In the genomic region with DNA sequence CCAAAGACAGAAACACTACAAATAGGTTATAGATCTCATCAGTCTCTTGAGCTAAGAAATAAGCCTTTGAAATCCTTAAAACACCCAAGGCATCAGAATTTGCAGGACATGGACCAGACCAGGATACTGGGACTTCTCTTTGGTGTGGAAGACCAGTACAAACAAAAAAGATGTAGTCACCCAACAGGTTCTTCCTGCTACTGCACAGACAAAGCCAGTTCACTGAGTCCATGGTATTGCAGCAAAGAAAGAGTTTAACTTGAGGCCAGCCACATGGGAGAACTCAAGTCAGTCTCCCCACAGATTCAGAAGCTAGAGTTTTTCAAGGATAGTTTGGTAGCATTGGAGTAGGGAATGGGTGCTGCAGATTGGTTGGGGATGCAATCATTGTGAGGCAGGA, we compare ENCODE assay signal across 20 cellular contexts.
DNase-seq lines count a peak whose midpoint lies in the region; ATAC-seq, FAIRE-seq and TF ChIP-seq lines count a peak whose summit lies in the region.
"Had no signal": no experiment of that assay in that cellular context is flagged by ENCODE, and none has a peak within 500 bp of the region (broad histone marks: within the 10 kb centered on the region; RNA-seq: fewer than 3 reads in every experiment).

No MANE protein-coding gene starts in this region.

- no peak overlapping the region for H3K14ac ChIP-seq in IMR-90 (replicated peaks; ENCODE audit: low read depth, low read length)
- no peak overlapping the region for H3K14ac ChIP-seq in H1 (ENCODE audit: insufficient read length)

- H3K56ac ChIP-seq in IMR-90 (ENCODE audit: extremely low read depth, insufficient read depth, low read length) (no peak overlapping the region), H1 (replicated peaks; ENCODE audit: insufficient read length, low read depth, low read length) (no peak overlapping the region)

- H4K91ac ChIP-seq in IMR-90 (ENCODE audit: insufficient read depth, low read depth, low read length) = no peak overlapping the region
- no peak overlapping the region for H4K91ac ChIP-seq in H1 (replicated peaks; ENCODE audit: insufficient read length, low read length)

- no peaks in the 10 kb centered on the region for H3K79me2 ChIP-seq in H1 (ENCODE audit: control insufficient read depth in 1 of 2, insufficient read depth in 2 of 2, low read length in 2 of 2)
- H3K79me2 ChIP-seq in GM23338 (replicated peaks; ENCODE audit: insufficient read depth) = no peaks in the 10 kb centered on the region

- H3K4me2 ChIP-seq in IMR-90 (ENCODE audit: low read depth, low read length) (no peak overlapping the region), H1 (ENCODE audit: insufficient read depth in 1 of 2, low read depth in 2 of 2, low read length in 2 of 2) (no peak overlapping the region), GM23338 (no peak overlapping the region)
- H3K4me2 ChIP-seq: BLaER1 treated with 17β-estradiol and CSF1 and Interleukin-3, amounts not matched to agents 10 nM and 100 nM had no signal

- peak overlapping the region; percentile 29; the same call in 1 of the 2 replicates for H2BK12ac ChIP-seq in H1 (ENCODE audit: low read depth, low read length)

- H3K36me3 Mint-ChIP-seq in Caco-2 (ENCODE audit: insufficient read depth, unreplicated experiment) (peaks cover 10% of the 10 kb centered on the region), progenitor cell of endocrine pancreas (ENCODE audit: insufficient read depth) (peaks cover 8% of the 10 kb centered on the region), GM23338 (ENCODE audit: low read depth) (peaks cover 52% of the 10 kb centered on the region)
- H3K36me3 Mint-ChIP-seq: CD8-positive, alpha-beta T cell had no signal

- intact Hi-C loops in Caco-2 (cut with micrococcal nuclease; ENCODE audit: unreplicated experiment) (no loop called here), IMR-90 (cut with micrococcal nuclease) (no loop called here)

- H2AFZ ChIP-seq in IMR-90 (replicated peaks; ENCODE audit: low read length, poor library complexity) = no peak overlapping the region
- H2AFZ ChIP-seq in H1 (ENCODE audit: low read length) = no peak overlapping the region
- no peak overlapping the region for H2AFZ ChIP-seq in GM23338
- H2AFZ ChIP-seq: GM23248 had no signal

- H3K27ac ChIP-seq in IMR-90 (ENCODE audit: insufficient read depth, low read length) (no peak overlapping the region), H1 (ENCODE audit: low read depth, low read length) (no peak overlapping the region), GM23338 (ENCODE audit: low read depth) (no peak overlapping the region)
- H3K27ac ChIP-seq: BLaER1 treated with 17β-estradiol and CSF1 and Interleukin-3, amounts not matched to agents 10 nM and 100 nM; GM23248; HL-60 had no signal

- peaks cover 5% of the 10 kb centered on the region for H3F3A ChIP-seq in GM23338 (replicated peaks; ENCODE audit: low read depth)

- no peak for TF ChIP-seq EP300 in H1 (IDR thresholded peaks at IDR 0.05; ENCODE audit: borderline replicate concordance in 1 of 2, low read depth in 2 of 2, low read length in 2 of 2)

- H3K4me3 ChIP-seq in Caco-2 (ENCODE audit: low read depth, low read length) = no peak overlapping the region
- H3K4me3 ChIP-seq in IMR-90 (ENCODE audit: insufficient read depth, low read depth, low read length) = no peak overlapping the region
- H3K4me3 ChIP-seq in H1 (ENCODE audit: extremely low read depth in 1 of 4, insufficient read depth in 2 of 4, low read depth in 3 of 4, low read length in 4 of 4) = no peak overlapping the region
- H3K4me3 ChIP-seq in GM23338 = no peak overlapping the region
- H3K4me3 ChIP-seq: BLaER1 treated with 17β-estradiol and CSF1 and Interleukin-3, amounts not matched to agents 10 nM and 100 nM; GM23248 had no signal

- no peaks in the 10 kb centered on the region for H4K20me1 ChIP-seq in IMR-90 (ENCODE audit: insufficient read depth, low read length)
- H4K20me1 ChIP-seq in H1 (replicated peaks in 1 of 2; ENCODE audit: control insufficient read depth in 1 of 2, insufficient read depth in 2 of 2, low read length in 2 of 2) = no peaks in the 10 kb centered on the region
- no peaks in the 10 kb centered on the region for H4K20me1 ChIP-seq in GM23338 (replicated peaks; ENCODE audit: insufficient read depth)
- H4K20me1 ChIP-seq: BLaER1 treated with 17β-estradiol and CSF1 and Interleukin-3, amounts not matched to agents 10 nM and 100 nM had no signal

- no peaks in the 10 kb centered on the region for H3K23me2 ChIP-seq in H1 (ENCODE audit: low read depth, low read length)

- H3K4ac ChIP-seq in IMR-90 (ENCODE audit: low read depth, low read length) (no peak overlapping the region), H1 (replicated peaks; ENCODE audit: insufficient read length, low read depth, low read length) (no peak overlapping the region)

- H2BK15ac ChIP-seq in IMR-90 (ENCODE audit: low read depth, low read length) (peak overlapping the region; percentile 4; the same call in 1 of the 3 replicates), H1 (ENCODE audit: low read length) (no peak overlapping the region)

- H3K18ac ChIP-seq in IMR-90 (ENCODE audit: low read depth, low read length) (no peak overlapping the region), H1 (ENCODE audit: extremely low read depth, low read length) (no peak overlapping the region)

- H3K4me3 Mint-ChIP-seq in Caco-2 (ENCODE audit: unreplicated experiment) (no peak overlapping the region), progenitor cell of endocrine pancreas (ENCODE audit: low read depth) (no peak overlapping the region), GM23338 (no peak overlapping the region)
- H3K4me3 Mint-ChIP-seq: CD8-positive, alpha-beta T cell; HFFc6 had no signal

- TF ChIP-seq RAD21 in IMR-90 (IDR thresholded peaks at IDR 0.05; ENCODE audit: low read length) (no peak), H1 (IDR thresholded peaks at IDR 0.05 in 1 of 2, conservative IDR thresholded peaks at IDR 0.05 in 1 of 2; ENCODE audit: low read depth in 2 of 2, low read length in 2 of 2) (no peak)

- no TSS peak for BruUV-seq in Caco-2 (replicated peaks; lab: Mats Ljungman, UMichigan)
- no TSS peak for BruUV-seq in IMR-90 (replicated peaks; lab: Mats Ljungman, UMichigan)

- no peak overlapping the region for H2AK9ac ChIP-seq in IMR-90 (replicated peaks; ENCODE audit: low read depth, low read length, poor library complexity)

- in situ Hi-C loops in IMR-90 (cut with MboI; ENCODE audit: low sequenced_read_pairs) = no loop called here

- H3K27me3 ChIP-seq in Caco-2 (replicated peaks; ENCODE audit: control insufficient read depth, insufficient read depth, low read length) (no peaks in the 10 kb centered on the region), IMR-90 (ENCODE audit: control insufficient read depth, insufficient read depth, low read length) (no peaks in the 10 kb centered on the region), H1 (replicated peaks in 1 of 4; ENCODE audit: control insufficient read depth in 3 of 4, extremely low read depth in 1 of 4, insufficient read depth in 3 of 4, low read length in 3 of 4) (no peaks in the 10 kb centered on the region), GM23338 (ENCODE audit: insufficient read depth) (no peaks in the 10 kb centered on the region)
- H3K27me3 ChIP-seq: BLaER1 treated with 17β-estradiol and CSF1 and Interleukin-3, amounts not matched to agents 10 nM and 100 nM had no signal

- H3K27me3 Mint-ChIP-seq in Caco-2 (ENCODE audit: insufficient read depth, unreplicated experiment) = no peaks in the 10 kb centered on the region
- H3K27me3 Mint-ChIP-seq in progenitor cell of endocrine pancreas = no peaks in the 10 kb centered on the region
- peaks cover 7% of the 10 kb centered on the region for H3K27me3 Mint-ChIP-seq in GM23338 (ENCODE audit: insufficient read depth, low read depth, poor library complexity)

- H4K8ac ChIP-seq in IMR-90 (ENCODE audit: low read depth in 2 of 2, low read length in 2 of 2) (no peak overlapping the region), H1 (ENCODE audit: extremely low read depth, insufficient read depth, low read length) (no peak overlapping the region)

- no peak overlapping the region for H2BK120ac ChIP-seq in IMR-90 (ENCODE audit: low read depth, low read length)
- H2BK120ac ChIP-seq in H1 (replicated peaks; ENCODE audit: low read depth, low read length) = no peak overlapping the region

- FAIRE-seq in H1 (lab: Jason Lieb, UNC) = no peak

- H3K23ac ChIP-seq in IMR-90 (ENCODE audit: low read depth, low read length) (no peak overlapping the region), H1 (ENCODE audit: insufficient read length) (no peak overlapping the region)

- H3K4me1 ChIP-seq in Caco-2 = peaks cover 25% of the 10 kb centered on the region
- H3K4me1 ChIP-seq in IMR-90 (ENCODE audit: control insufficient read depth, insufficient read depth, low read length) = peaks cover 3% of the 10 kb centered on the region
- peaks cover under 1 to 17% (median 8%) of the 10 kb centered on the region in 4 experiments; a peak in 5 of 7 replicates for H3K4me1 ChIP-seq in H1 (replicated peaks in 1 of 4; ENCODE audit: control insufficient read depth in 3 of 4, insufficient read depth in 4 of 4, low read length in 3 of 4)
- H3K4me1 ChIP-seq in GM23338 (ENCODE audit: insufficient read depth) = peaks cover 38% of the 10 kb centered on the region

- H2AK5ac ChIP-seq in IMR-90 (ENCODE audit: low read depth, low read length) = no peak overlapping the region
- no peak overlapping the region for H2AK5ac ChIP-seq in H1 (ENCODE audit: low read depth, low read length)

- H3K9me2 ChIP-seq in GM23338 (ENCODE audit: insufficient read depth) = peaks cover 17% of the 10 kb centered on the region

- CTCF ChIA-PET in Caco-2 (lab: Charles Lee) (no interaction called here), IMR-90 (lab: Yijun Ruan, JAX) (no interaction called here), H1 (lab: Charles Lee; ENCODE audit: partially characterized antibody) (interaction anchor here (0.9 kb wide), 1 partner anchor 50 kb away, joined by 3 read pairs; no protein-coding TSS in a partner anchor)

- POLR2A ChIA-PET in Caco-2 (lab: Charles Lee) = no interaction called here
- POLR2A ChIA-PET in IMR-90 (lab: Charles Lee; ENCODE audit: unreplicated experiment) = no interaction called here
- POLR2A ChIA-PET in H1 (lab: Charles Lee; ENCODE audit: partially characterized antibody) = no interaction called here

- no peak for TF ChIP-seq POLR2A in IMR-90 (IDR thresholded peaks at IDR 0.05; ENCODE audit: low read depth, low read length)
- TF ChIP-seq POLR2A in H1 (IDR thresholded peaks at IDR 0.05; ENCODE audit: control extremely low read depth in 1 of 2, low read depth in 2 of 2, low read length in 2 of 2) = no peak

- no peak for ATAC-seq in IMR-90 (ENCODE audit: low read depth)
- ATAC-seq in GM18498 (IDR thresholded peaks at IDR 0.05; ENCODE audit: unreplicated experiment) = no peak
- ATAC-seq in GM19452 (IDR thresholded peaks at IDR 0.05; ENCODE audit: unreplicated experiment) = no peak
- no peak for ATAC-seq in GM23338
- ATAC-seq: CD8-positive, alpha-beta T cell; HCT116 had no signal

- H2BK20ac ChIP-seq in IMR-90 (ENCODE audit: low read depth, low read length) (0 out of 2 replicates have a peak overlapping the region, but pooled peaks have one; percentile 5), H1 (ENCODE audit: low read length) (0 out of 2 replicates have a peak overlapping the region, but pooled peaks have one; percentile 77)

- H3K9me3 Mint-ChIP-seq in Caco-2 (ENCODE audit: unreplicated experiment) = peaks cover 42% of the 10 kb centered on the region
- H3K9me3 Mint-ChIP-seq in progenitor cell of endocrine pancreas (ENCODE audit: low read depth) = peaks cover 29% of the 10 kb centered on the region
- H3K9me3 Mint-ChIP-seq in GM23338 = peaks cover 64% of the 10 kb centered on the region

- H3K9me3 ChIP-seq in Caco-2 = peaks cover 32% of the 10 kb centered on the region
- H3K9me3 ChIP-seq in IMR-90 (ENCODE audit: control insufficient read depth, insufficient read depth, low read length) = peaks cover 12% of the 10 kb centered on the region
- H3K9me3 ChIP-seq in H1 (ENCODE audit: insufficient read depth in 2 of 2, low read depth in 1 of 2, low read length in 1 of 2) = peaks cover 21 to 25% of the 10 kb centered on the region in 2 experiments

- H4K5ac ChIP-seq in IMR-90 (ENCODE audit: low read depth, low read length) (no peak overlapping the region), H1 (ENCODE audit: insufficient read length, low read depth, low read length) (no peak overlapping the region)

- DNase-seq in Caco-2 (no peak), IMR-90 (no peak), H1 (ENCODE audit: low read depth in 1 of 2, low spot score in 2 of 2) (no peak), progenitor cell of endocrine pancreas (ENCODE audit: low spot score, unreplicated experiment) (no peak), GM23338 (ENCODE audit: low spot score) (no peak), islet precursor cell (no peak)
- DNase-seq: 8988T; CD8-positive, alpha-beta T cell; DMS 273 treated with DMSO at 0.1 percent for 48 hours; DMS79; GF-D8; GM23248; H7; HFFc6; KBM-7 had no signal

- H3K27ac Mint-ChIP-seq in Caco-2 (ENCODE audit: unreplicated experiment) (peak overlapping the region; percentile 66), progenitor cell of endocrine pancreas (peak overlapping the region; percentile 7), GM23338 (no peak overlapping the region)
- H3K27ac Mint-ChIP-seq: CD8-positive, alpha-beta T cell; HFFc6 had no signal

- H2BK5ac ChIP-seq in IMR-90 (ENCODE audit: low read depth, low read length, poor library complexity, severe bottlenecking) = no peak overlapping the region
- H2BK5ac ChIP-seq in H1 (ENCODE audit: low read depth, low read length) = no peak overlapping the region

- H3K4me1 Mint-ChIP-seq in Caco-2 (ENCODE audit: low read depth, unreplicated experiment) = peaks cover 17% of the 10 kb centered on the region
- H3K4me1 Mint-ChIP-seq in progenitor cell of endocrine pancreas (ENCODE audit: low read depth) = peaks cover 21% of the 10 kb centered on the region
- H3K4me1 Mint-ChIP-seq in GM23338 = peaks cover 32% of the 10 kb centered on the region

- H3K9ac ChIP-seq in IMR-90 (ENCODE audit: low read depth, low read length) = no peak overlapping the region
- H3K9ac ChIP-seq in H1 (replicated peaks in 1 of 4; ENCODE audit: extremely low read depth in 1 of 4, low read depth in 3 of 4, low read length in 3 of 4) = no peak overlapping the region
- H3K9ac ChIP-seq: BLaER1 treated with 17β-estradiol and CSF1 and Interleukin-3, amounts not matched to agents 10 nM and 100 nM; GM23248 had no signal

- no peaks in the 10 kb centered on the region for H3K9me1 ChIP-seq in IMR-90 (ENCODE audit: insufficient read depth, low read length)

- TF ChIP-seq CTCF in Caco-2 (IDR thresholded peaks at IDR 0.05; ENCODE audit: insufficient read depth in 1 of 2, low read depth in 1 of 2, low read length in 1 of 2, severe bottlenecking in 1 of 2, unreplicated experiment in 1 of 2) = no peak
- no peak for TF ChIP-seq CTCF in IMR-90 (conservative IDR thresholded peaks at IDR 0.05; ENCODE audit: low read depth, low read length)
- TF ChIP-seq CTCF in H1 (IDR thresholded peaks at IDR 0.05; ENCODE audit: control extremely low read depth in 1 of 3, insufficient read depth in 1 of 3, low read depth in 1 of 3, low read length in 3 of 3) = no peak
- TF ChIP-seq CTCF in progenitor cell of endocrine pancreas (IDR thresholded peaks at IDR 0.05; ENCODE audit: unreplicated experiment) = no peak
- no peak for TF ChIP-seq CTCF in GM23338 (conservative IDR thresholded peaks at IDR 0.05; ENCODE audit: low read depth in 2 of 2)

- H3K36me3 ChIP-seq in Caco-2 (ENCODE audit: control insufficient read depth, insufficient read depth, low read length) (no peaks in the 10 kb centered on the region), IMR-90 (ENCODE audit: control insufficient read depth, insufficient read depth, low read length) (no peaks in the 10 kb centered on the region), H1 (ENCODE audit: control insufficient read depth in 2 of 4, insufficient read depth in 4 of 4, low read length in 3 of 4) (peaks cover 0 to 6% (median under 1%) of the 10 kb centered on the region in 4 experiments; a peak in 4 of 8 replicates), GM23338 (ENCODE audit: insufficient read depth) (peaks cover 23% of the 10 kb centered on the region)

- H3K79me1 ChIP-seq in IMR-90 (ENCODE audit: low read depth in 1 of 2, low read length in 2 of 2) (no peaks in the 10 kb centered on the region), H1 (ENCODE audit: low read depth, low read length) (no peaks in the 10 kb centered on the region)

- dilution Hi-C loops in IMR-90 (cut with HindIII; ENCODE audit: low sequenced_read_pairs, unreplicated experiment) = no loop called here
